8 cellular contexts compared by ENCODE assay signal in genomic region chr1:161539731-161540561, GRCh38. TPM values are rescaled to one million over a fixed set of nuclear protein-coding genes. Genes with fewer than 3 reads are reported as not detected.
DNase-seq lines count a peak whose midpoint lies in the region; ATAC-seq and TF ChIP-seq lines count a peak whose summit lies in the region.
"Not testable (repeated sequence)": the region's sequence is repeated elsewhere in the genome, so short reads cannot be mapped to it uniquely, and the experiment has no call there.

No MANE protein-coding gene starts in this region.

- peaks cover 56% of the 10 kb centered on the region for H3K4me1 Mint-ChIP-seq in activated CD4-positive, alpha-beta memory T cell treated with anti-CD3 and anti-CD28 coated beads for 36 hours (ENCODE audit: low read depth)

- POLR2A ChIA-PET in BJ (lab: Charles Lee), result not testable (repeated sequence)
- POLR2A ChIA-PET in activated CD4-positive, alpha-beta memory T cell treated with anti-CD3 and anti-CD28 coated beads for 36 hours (lab: Charles Lee), result interaction anchor here (0.7 kb wide), 1 partner anchor 72 kb away, joined by 3 read pairs; no protein-coding TSS in a partner anchor

- TF ChIP-seq POLR2A in lower leg skin (IDR thresholded peaks at IDR 0.05), result not testable (repeated sequence)

- ATAC-seq in GM19324 (IDR thresholded peaks at IDR 0.05; ENCODE audit: low FRiP score, unreplicated experiment), result peak; percentile 68
- ATAC-seq in HG03439 (IDR thresholded peaks at IDR 0.05; ENCODE audit: unreplicated experiment), result peak; percentile 57

- H3K4me3 ChIP-seq in BJ (ENCODE audit: low read depth, low read length) (peak overlapping the region; percentile 50), dorsolateral prefrontal cortex (peak overlapping the region; percentile 31 to 75 (median 57)), lower leg skin (ENCODE audit: low read depth, poor library complexity, severe bottlenecking) (peak overlapping the region; percentile 35)

- peak overlapping the region in 44 of 59 donors; percentile 1 to 85 (median 55) for H3K27ac ChIP-seq in dorsolateral prefrontal cortex

- H3K4me3 Mint-ChIP-seq in activated CD4-positive, alpha-beta memory T cell treated with anti-CD3 and anti-CD28 coated beads for 36 hours, result peak overlapping the region; percentile 95

- H3K27me3 Mint-ChIP-seq in activated CD4-positive, alpha-beta memory T cell treated with anti-CD3 and anti-CD28 coated beads for 36 hours, result not testable (repeated sequence)

- intact Hi-C loops in activated CD4-positive, alpha-beta memory T cell treated with anti-CD3 and anti-CD28 coated beads for 36 hours (cut with micrococcal nuclease), result loop anchor here (1.0 to 10.0 kb wide), 4 partner anchors 9 to 205 kb away; partner anchors contain the start of genes DUSP12 and HSPA6
- intact Hi-C loops in dorsolateral prefrontal cortex (cut with DNase I), result loop anchor here (10.0 kb wide), 2 partner anchors 55 to 75 kb away; no protein-coding TSS in a partner anchor
- intact Hi-C loops in lower leg skin (cut with DNase I; ENCODE audit: low total_unique reads), result not testable (repeated sequence)

- not testable (repeated sequence) for H3K9me3 Mint-ChIP-seq in activated CD4-positive, alpha-beta memory T cell treated with anti-CD3 and anti-CD28 coated beads for 36 hours

- peak overlapping the region; percentile 94 for H3K27ac Mint-ChIP-seq in activated CD4-positive, alpha-beta memory T cell treated with anti-CD3 and anti-CD28 coated beads for 36 hours

- not testable (repeated sequence) for DNase-seq in BJ (ENCODE audit: low read depth)
- DNase-seq in NCI-H774 (lab: John Stamatoyannopoulos, UW) (peak; percentile 81), dorsolateral prefrontal cortex (peak in 9 of 10 donors; percentile 55 to 81 (median 70)), lower leg skin (ENCODE audit: low spot score in 2 of 2) (peak; percentile 85 to 96)
- DNase-seq in activated CD4-positive, alpha-beta memory T cell treated with anti-CD3 and anti-CD28 coated beads for 36 hours, result peak; percentile 95
- DNase-seq in stimulated activated CD4-positive, alpha-beta T cell treated with anti-CD3 and anti-CD28 coated beads, Interleukin-4, amount 100 ng/mL, for 1 hour, result peak; percentile 97

- WGBS in lower leg skin, 2 donors, result 4 to 5% methylated on average over 39 to 40 of the region's 40 CpGs

- H3K36me3 ChIP-seq in BJ (ENCODE audit: control insufficient read depth, insufficient read depth, low read length), result not testable (repeated sequence)

- not testable (repeated sequence) for TF ChIP-seq CTCF in BJ (IDR thresholded peaks at IDR 0.05; ENCODE audit: insufficient read depth, low read depth, low read length); lower leg skin (IDR thresholded peaks at IDR 0.05)
- TF ChIP-seq CTCF in dorsolateral prefrontal cortex (IDR thresholded peaks at IDR 0.05 in 54 of 56, conservative IDR thresholded peaks at IDR 0.05 in 2 of 56; ENCODE audit: low read depth in 1 of 56, partially characterized antibody in 56 of 56), result peak in 4 of 56 donors; percentile 10 to 14 (median 14)

- H3K27me3 ChIP-seq in BJ (ENCODE audit: control insufficient read depth, insufficient read depth, low read length); dorsolateral prefrontal cortex: not testable (repeated sequence)

- CTCF ChIA-PET in BJ (lab: Yijun Ruan, JAX), result interaction anchor here (0.6 to 1.2 kb wide), 2 partner anchors 56 to 199 kb away, joined by 3 read pairs; no protein-coding TSS in a partner anchor
- CTCF ChIA-PET in activated CD4-positive, alpha-beta memory T cell treated with anti-CD3 and anti-CD28 coated beads for 36 hours (lab: Charles Lee), result interaction anchor here (1.4 to 1.7 kb wide), 3 partner anchors 51 to 199 kb away, joined by 3 to 5 read pairs (median 5); no protein-coding TSS in a partner anchor

- not testable (repeated sequence) for H3K36me3 Mint-ChIP-seq in activated CD4-positive, alpha-beta memory T cell treated with anti-CD3 and anti-CD28 coated beads for 36 hours

RNA-seq across cellular contexts. Expression of gene FCGR3A, which starts 9.7 kb away (rescaled TPM):
- not detected in 2 replicates for polyA plus RNA-seq in BJ (2011; rRNA removed)
- not detected in 2 replicates for polyA minus RNA-seq in BJ (2011; rRNA and poly(A)+ RNA removed)
- total RNA-seq in activated CD4-positive, alpha-beta memory T cell treated with anti-CD3 and anti-CD28 coated beads for 36 hours, result not detected
- total RNA-seq in dorsolateral prefrontal cortex (100 to 1,000 TPM in 6 of 120 experiments, 10 to 100 TPM in 105, 1 to 10 TPM in 9; 3.5 to 144 (median 28.1) TPM), lower leg skin (1 to 10 TPM; 1.9 to 8.6 (median 3.5) TPM)

RNA-seq across cellular contexts. Expression of gene HSPA6, which starts 15.6 kb away (rescaled TPM):
- 0.04 and 0.05 TPM in 2 replicates for polyA plus RNA-seq in BJ (2011; rRNA removed)
- polyA minus RNA-seq in BJ (2011; rRNA and poly(A)+ RNA removed), result 0.05 TPM in 1 of 2 replicates, not detected in the other
- under 1 TPM; 0.48 to 0.53 TPM for total RNA-seq in activated CD4-positive, alpha-beta memory T cell treated with anti-CD3 and anti-CD28 coated beads for 36 hours
- total RNA-seq in dorsolateral prefrontal cortex (1,000 to 10,000 TPM in 1 of 120 experiments, 100 to 1,000 TPM in 3, 10 to 100 TPM in 12, 1 to 10 TPM in 91, under 1 TPM in 12, not detected in 1; 0.41 to 1,017 (median 2.4) TPM), lower leg skin (1 to 10 TPM; 2.0 to 5.0 (median 4.5) TPM)

RNA-seq across cellular contexts. Expression of gene FCGR2A, which starts 34.7 kb away (rescaled TPM):
- polyA plus RNA-seq in BJ (2011; rRNA removed), result 0.09 and 0.11 TPM in 2 replicates
- 0.10 TPM in 1 of 2 replicates, not detected in the other for polyA minus RNA-seq in BJ (2011; rRNA and poly(A)+ RNA removed)
- under 1 TPM in 1 of 2 experiments, not detected in 1; 0.14 TPM for total RNA-seq in activated CD4-positive, alpha-beta memory T cell treated with anti-CD3 and anti-CD28 coated beads for 36 hours
- total RNA-seq in dorsolateral prefrontal cortex (10 to 100 TPM in 97 of 120 experiments, 1 to 10 TPM in 23; 5.0 to 71.8 (median 18.1) TPM), lower leg skin (10 to 100 TPM in 1 of 4 donors, 1 to 10 TPM in 3; 5.7 to 14.2 (median 8.4) TPM)

Comparison
In these comparisons a context has a peak if more than half of its experiments do, and no peak if none do; other contexts are left out.
1. RNA of gene FCGR2A, which starts 34.7 kb away (total RNA-seq): 5.0 to 71.8 TPM in dorsolateral prefrontal cortex and 5.7 to 14.2 TPM in lower leg skin; 0.14 TPM in activated CD4-positive, alpha-beta memory T cell treated with anti-CD3 and anti-CD28 coated beads for 36 hours; every median in the first group is over 4 times any median in the second.
2. Peak in every context shown above with its lines, with median percentiles within 50 percentile points of each other: H3K4me3 ChIP-seq.